1 cellular context compared by ENCODE assay signal in genomic region chr5:24368121-24368520, GRCh38.
TF ChIP-seq lines count a peak whose summit lies in the region.

No MANE protein-coding gene starts in this region.

TF ChIP-seq in GM23338, 12 proteins besides CTCF, POLR2A, EP300 and RAD21 (continued from another document):
- TF ChIP-seq ZNF462 (CRISPR knock-in tag; IDR thresholded peaks at IDR 0.05) (no peak), NANOG (IDR thresholded peaks at IDR 0.05; ENCODE audit: borderline replicate concordance) (no peak), ZNF114 (CRISPR knock-in tag; IDR thresholded peaks at IDR 0.05) (no peak), CREB1 (CRISPR knock-in tag; IDR thresholded peaks at IDR 0.05; ENCODE audit: low read depth) (no peak), ZNF331 (CRISPR knock-in tag; IDR thresholded peaks at IDR 0.05; ENCODE audit: low read depth) (no peak)
- TF ChIP-seq, protein P1, sequence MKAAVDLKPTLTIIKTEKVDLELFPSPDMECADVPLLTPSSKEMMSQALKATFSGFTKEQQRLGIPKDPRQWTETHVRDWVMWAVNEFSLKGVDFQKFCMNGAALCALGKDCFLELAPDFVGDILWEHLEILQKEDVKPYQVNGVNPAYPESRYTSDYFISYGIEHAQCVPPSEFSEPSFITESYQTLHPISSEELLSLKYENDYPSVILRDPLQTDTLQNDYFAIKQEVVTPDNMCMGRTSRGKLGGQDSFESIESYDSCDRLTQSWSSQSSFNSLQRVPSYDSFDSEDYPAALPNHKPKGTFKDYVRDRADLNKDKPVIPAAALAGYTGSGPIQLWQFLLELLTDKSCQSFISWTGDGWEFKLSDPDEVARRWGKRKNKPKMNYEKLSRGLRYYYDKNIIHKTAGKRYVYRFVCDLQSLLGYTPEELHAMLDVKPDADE (IDR thresholded peaks at IDR 0.05) = no peak
TF ChIP-seq in GM23338: peak in this region for 0.
